Comparison of ENCODE assay signal across 8 cellular contexts in the genomic region with DNA sequence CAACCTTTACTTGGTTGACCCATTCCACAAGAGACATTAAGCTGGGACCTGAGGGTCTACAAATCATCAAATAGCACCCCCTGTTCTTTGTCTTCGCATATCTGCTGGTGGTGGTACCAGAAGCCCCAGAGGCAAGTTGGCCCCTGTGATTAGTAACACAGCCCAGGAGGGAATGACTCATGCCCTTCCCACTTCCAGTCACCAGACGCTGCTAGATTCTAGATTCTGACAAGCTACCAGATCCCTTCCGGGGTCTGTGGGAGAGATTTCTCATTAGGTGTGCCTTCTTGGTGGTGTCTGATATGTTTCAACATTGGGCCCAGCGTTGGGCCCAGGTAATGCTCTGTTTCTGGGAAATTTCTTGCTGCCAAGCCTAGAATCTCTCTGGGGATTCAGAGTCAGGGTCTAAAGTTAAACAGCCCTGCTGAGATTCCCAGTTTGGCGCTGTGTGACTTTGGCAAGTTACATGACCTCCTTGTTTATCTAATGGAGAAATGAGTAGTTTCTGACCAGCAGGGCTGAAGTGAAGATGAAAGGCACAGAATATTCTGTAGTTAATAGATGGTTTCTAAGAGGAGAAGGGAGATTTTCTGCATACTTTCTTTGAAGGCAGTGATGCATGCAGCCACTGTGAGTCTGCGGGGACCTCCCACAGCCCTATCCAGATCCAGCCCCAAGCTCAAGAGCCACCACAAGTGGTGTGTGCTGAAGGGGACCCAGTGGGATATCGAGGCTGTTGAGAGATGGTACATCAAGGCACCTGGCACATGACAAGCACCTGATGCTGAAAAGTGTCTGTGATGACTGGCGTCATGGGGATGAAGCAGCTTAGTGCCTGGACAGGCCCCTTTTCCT. TPM values are rescaled to one million over a fixed set of nuclear protein-coding genes. Genes with fewer than 3 reads are reported as not detected.
DNase-seq lines count a peak whose midpoint lies in the region; ATAC-seq and TF ChIP-seq lines count a peak whose summit lies in the region.

No MANE protein-coding gene starts in this region.

- DNase-seq in GM12865 (ENCODE audit: low read depth) (peak; percentile 84), SJSA1 (ENCODE audit: low read depth in 1 of 2, low spot score in 2 of 2) (peak; percentile 80 to 92), astrocyte of the spinal cord (ENCODE audit: low read depth, low spot score) (peak; percentile 92), thyroid gland (peak; percentile 71 to 74), COLO668 (lab: John Stamatoyannopoulos, UW; ENCODE audit: unreplicated experiment) (no peak), LoVo (ENCODE audit: low spot score) (no peak)

- no peaks in the 10 kb centered on the region for H3K27me3 ChIP-seq in SJSA1 (replicated peaks)
- H3K27me3 ChIP-seq in thyroid gland: no peaks in the 10 kb centered on the region

- H3K9me3 ChIP-seq in SJSA1 (replicated peaks) (no peaks in the 10 kb centered on the region), mesodermal cell (ENCODE audit: control insufficient read depth, low read length) (no peaks in the 10 kb centered on the region), thyroid gland (no peaks in the 10 kb centered on the region)

- TF ChIP-seq POLR2A in thyroid gland (IDR thresholded peaks at IDR 0.05): no peak

- in situ Hi-C loops in astrocyte of the spinal cord (cut with HindIII; ENCODE audit: low sequenced_read_pairs): no loop called here

- no peak for TF ChIP-seq CTCF in GM12865 (IDR thresholded peaks at IDR 0.05; ENCODE audit: insufficient read depth, low read depth, low read length, missing control alignments)
- TF ChIP-seq CTCF in astrocyte of the spinal cord (IDR thresholded peaks at IDR 0.05; ENCODE audit: low read depth, low read length): no peak
- TF ChIP-seq CTCF in thyroid gland (IDR thresholded peaks at IDR 0.05): no peak

- H3K4me3 ChIP-seq in GM12865 (ENCODE audit: low read depth, low read length): peak overlapping the region; percentile 92
- no peak overlapping the region for H3K4me3 ChIP-seq in SJSA1
- H3K4me3 ChIP-seq in astrocyte of the spinal cord (ENCODE audit: low read depth, low read length): no peak overlapping the region
- no peak overlapping the region for H3K4me3 ChIP-seq in mesodermal cell (ENCODE audit: extremely low read depth, insufficient read depth, low read length, poor library complexity, severe bottlenecking)
- no peak overlapping the region for H3K4me3 ChIP-seq in thyroid gland (replicated peaks in 1 of 3)

- H3K4me1 ChIP-seq in SJSA1 (replicated peaks): peaks cover 39% of the 10 kb centered on the region
- H3K4me1 ChIP-seq in mesodermal cell (ENCODE audit: control insufficient read depth, insufficient read depth, low read length, poor library complexity, severe bottlenecking): peaks cover 55% of the 10 kb centered on the region
- peaks cover 27 to 39% of the 10 kb centered on the region in 2 donors for H3K4me1 ChIP-seq in thyroid gland

- intact Hi-C loops in thyroid gland (cut with DNase I): no loop called here

- 79 to 83% methylated on average over 4 to 5 of the region's 8 CpGs for WGBS in mesodermal cell (ENCODE audit: insufficient coverage in 2 of 2), 2 experiments
- WGBS in thyroid gland, 2 donors: 33 to 38% methylated on average over 7 to 8 of the region's 8 CpGs

- H3K27ac ChIP-seq in SJSA1 (peak overlapping the region; percentile 94), mesodermal cell (ENCODE audit: low read depth, low read length, severe bottlenecking) (peak overlapping the region; percentile 89), thyroid gland (peak overlapping the region; percentile 56 to 84 (median 82))

- peak; percentile 42 for ATAC-seq in HG02870 (IDR thresholded peaks at IDR 0.05; ENCODE audit: unreplicated experiment)

- H3K36me3 ChIP-seq in SJSA1: no peaks in the 10 kb centered on the region
- peaks cover 13% of the 10 kb centered on the region for H3K36me3 ChIP-seq in mesodermal cell (ENCODE audit: control insufficient read depth, insufficient read depth, low read length)
- H3K36me3 ChIP-seq in thyroid gland: no peaks in the 10 kb centered on the region

RNA-seq across cellular contexts. Expression of gene TRPV2, which starts 3.9 kb away (rescaled TPM):
- total RNA-seq in SJSA1 (2014; rRNA removed; shearing (Covaris generic)): 0.47 TPM in 1 of 2 replicates, not detected in the other
- 40.3 TPM for polyA plus RNA-seq in mesodermal cell (2013, experiment 1 of 2)
- polyA plus RNA-seq in mesodermal cell (2013, experiment 2 of 2): 37.5 TPM
- total RNA-seq in thyroid gland: 10 to 100 TPM in 1 of 4 donors, 1 to 10 TPM in 3; 3.2 to 12.5 (median 6.5) TPM

RNA-seq across cellular contexts. Expression of gene UBB, which starts 38.4 kb away (rescaled TPM):
- total RNA-seq in SJSA1 (2014; rRNA removed; shearing (Covaris generic)): 1,919 and 2,989 TPM in 2 replicates
- polyA plus RNA-seq in mesodermal cell (2013, experiment 1 of 2): 2,450 TPM
- 2,331 TPM for polyA plus RNA-seq in mesodermal cell (2013, experiment 2 of 2)
- total RNA-seq in thyroid gland: 1,000 to 10,000 TPM in 3 of 4 donors, 100 to 1,000 TPM in 1; 917 to 1,584 (median 1,245) TPM

Comparison
In these comparisons a context has a peak if more than half of its experiments do, and no peak if none do; other contexts are left out.
1. DNase-seq: peak in GM12865 (single experiment), SJSA1 (2 of 2), astrocyte of the spinal cord (single experiment) and thyroid gland (2 of 2); none in COLO668 (single experiment) and LoVo (single experiment).
2. Peak in every context shown above with its lines, with median percentiles within 50 percentile points of each other: H3K27ac ChIP-seq.